ENCODE assay signal across 17 cellular contexts in genomic region chr2:226551522-226552250, GRCh38.
"Had no signal": no experiment of that assay in that cellular context is flagged by ENCODE, and none has a peak within 500 bp of the region (broad histone marks: within the 10 kb centered on the region; RNA-seq: fewer than 3 reads in every experiment).

No MANE protein-coding gene starts in this region.

- H3K36me3 Mint-ChIP-seq: natural killer cell; stimulated activated naive B cell treated with anti-CD40 and anti-IgM and Interleukin-4, amounts not matched to agents 10 μg/mL and 1 μg/mL and 100 μg/mL, for 72 hours had no signal

- DNase-seq: colonic mucosa; dermis blood vessel endothelial cell; esophagus squamous epithelium; glutamatergic neuron; left colon; mammary epithelial cell; natural killer cell; posterior cingulate gyrus; stimulated activated CD4-positive, alpha-beta T cell treated with anti-CD3 and anti-CD28 coated beads, Interleukin-2, amount 100 ng/mL, for 24 hours; stimulated activated CD4-positive, alpha-beta T cell treated with anti-CD3 and anti-CD28 coated beads, Interleukin-4, amount 100 ng/mL, for 4 hours; stimulated activated naive B cell treated with anti-CD40 and anti-IgM and Interleukin-4, amounts not matched to agents 10 μg/mL and 1 μg/mL and 100 μg/mL, for 72 hours; stimulated activated naive CD8-positive, alpha-beta T cell treated with anti-CD3 and anti-CD28 coated beads, Interleukin-15, amount 100 ng/mL, for 72 hours; testis; transverse colon had no signal

- H3K27ac Mint-ChIP-seq: natural killer cell; stimulated activated naive B cell treated with anti-CD40 and anti-IgM and Interleukin-4, amounts not matched to agents 10 μg/mL and 1 μg/mL and 100 μg/mL, for 72 hours; stimulated activated naive CD8-positive, alpha-beta T cell treated with anti-CD3 and anti-CD28 coated beads, Interleukin-15, amount 100 ng/mL, for 72 hours had no signal

- H3K9me3 ChIP-seq: colonic mucosa, esophagus squamous epithelium, gastroesophageal sphincter, testis, transverse colon had no signal

- H3K4me1 ChIP-seq: colonic mucosa, esophagus squamous epithelium, gastroesophageal sphincter had no signal

- H3K27me3 ChIP-seq: colonic mucosa, esophagus squamous epithelium, gastroesophageal sphincter, testis, transverse colon had no signal

- ATAC-seq: gastroesophageal sphincter; left colon; natural killer cell; sciatic nerve; stimulated activated naive B cell treated with anti-CD40 and anti-IgM and Interleukin-4, amounts not matched to agents 10 μg/mL and 1 μg/mL and 100 μg/mL, for 72 hours; stimulated activated naive CD8-positive, alpha-beta T cell treated with anti-CD3 and anti-CD28 coated beads, Interleukin-15, amount 100 ng/mL, for 72 hours had no signal

- H3K4me3 ChIP-seq: colonic mucosa, esophagus squamous epithelium, gastroesophageal sphincter, testis, transverse colon had no signal

- H3K4me3 Mint-ChIP-seq: natural killer cell; neural crest cell; stimulated activated naive B cell treated with anti-CD40 and anti-IgM and Interleukin-4, amounts not matched to agents 10 μg/mL and 1 μg/mL and 100 μg/mL, for 72 hours; stimulated activated naive CD8-positive, alpha-beta T cell treated with anti-CD3 and anti-CD28 coated beads, Interleukin-15, amount 100 ng/mL, for 72 hours had no signal

- H3K4me1 Mint-ChIP-seq: natural killer cell; neural crest cell; stimulated activated naive B cell treated with anti-CD40 and anti-IgM and Interleukin-4, amounts not matched to agents 10 μg/mL and 1 μg/mL and 100 μg/mL, for 72 hours; stimulated activated naive CD8-positive, alpha-beta T cell treated with anti-CD3 and anti-CD28 coated beads, Interleukin-15, amount 100 ng/mL, for 72 hours had no signal

- H3K36me3 ChIP-seq: colonic mucosa, esophagus squamous epithelium, gastroesophageal sphincter, transverse colon had no signal

- H3K9me3 Mint-ChIP-seq: neural crest cell; stimulated activated naive B cell treated with anti-CD40 and anti-IgM and Interleukin-4, amounts not matched to agents 10 μg/mL and 1 μg/mL and 100 μg/mL, for 72 hours; stimulated activated naive CD8-positive, alpha-beta T cell treated with anti-CD3 and anti-CD28 coated beads, Interleukin-15, amount 100 ng/mL, for 72 hours had no signal

- H3K27ac ChIP-seq: colonic mucosa, esophagus squamous epithelium, gastroesophageal sphincter, testis, transverse colon had no signal
